In genomic region chr1:213416461-213417224, GRCh38 we compare ENCODE assay signal across 19 cellular contexts.
DNase-seq lines count a peak whose midpoint lies in the region; ATAC-seq and TF ChIP-seq lines count a peak whose summit lies in the region.
"Had no signal": no experiment of that assay in that cellular context is flagged by ENCODE, and none has a peak within 500 bp of the region (broad histone marks: within the 10 kb centered on the region; RNA-seq: fewer than 3 reads in every experiment).

No MANE protein-coding gene starts in this region.

- peak overlapping the region; percentile 84 for H3K18ac ChIP-seq in neuronal stem cell (ENCODE audit: low read length)

- H3K9ac ChIP-seq in neuronal stem cell (ENCODE audit: low read depth, low read length, poor library complexity) (no peak overlapping the region), smooth muscle cell (ENCODE audit: low read depth) (no peak overlapping the region)
- H3K9ac ChIP-seq: BLaER1 had no signal

- no peak overlapping the region for H2BK15ac ChIP-seq in neuronal stem cell (ENCODE audit: low read length)

- no peak for TF ChIP-seq POLR2A in esophagus muscularis mucosa (IDR thresholded peaks at IDR 0.05; ENCODE audit: low read depth)

- no peaks in the 10 kb centered on the region for H3F3A ChIP-seq in smooth muscle cell (ENCODE audit: low read depth)

- H3K79me1 ChIP-seq in neuronal stem cell (ENCODE audit: low read depth, low read length), result no peaks in the 10 kb centered on the region

- H4K91ac ChIP-seq in neuronal stem cell (ENCODE audit: low read depth, low read length, poor library complexity), result no peak overlapping the region

- H3K14ac ChIP-seq in neuronal stem cell (ENCODE audit: low read length), result no peak overlapping the region

- H3K79me2 ChIP-seq in smooth muscle cell (ENCODE audit: low read depth), result no peaks in the 10 kb centered on the region

- no peak for ATAC-seq in HG02798 (IDR thresholded peaks at IDR 0.05; ENCODE audit: poor library complexity, unreplicated experiment)
- ATAC-seq: GM12878, HCT116 had no signal

- H2AK5ac ChIP-seq in neuronal stem cell (ENCODE audit: low read depth, low read length), result peak overlapping the region; percentile 48

- no peaks in the 10 kb centered on the region for H3K9me3 ChIP-seq in esophagus muscularis mucosa
- H3K9me3 ChIP-seq in neuronal stem cell (replicated peaks in 1 of 2; ENCODE audit: control insufficient read depth in 2 of 2, insufficient read depth in 1 of 2, low read depth in 1 of 2, low read length in 2 of 2), result peaks cover 0 to 3% of the 10 kb centered on the region in 2 donors
- H3K9me3 ChIP-seq in smooth muscle cell (replicated peaks; ENCODE audit: low read depth), result no peaks in the 10 kb centered on the region
- H3K9me3 ChIP-seq: BLaER1 had no signal

- DNase-seq in HK-2 (ENCODE audit: unreplicated experiment) (peak; percentile 17), esophagus muscularis mucosa (ENCODE audit: extremely low spot score) (peak; percentile 82), neuronal stem cell (ENCODE audit: low spot score) (no peak), RKO (ENCODE audit: low spot score) (no peak), smooth muscle cell (lab: John Stamatoyannopoulos, UW; ENCODE audit: unreplicated experiment) (no peak), NCI-H526 treated with DMSO at 0.1 percent for 48 hours (lab: John Stamatoyannopoulos, UW) (no peak)
- DNase-seq: 8988T; Calu3; CD4-positive, alpha-beta memory T cell; DMS79 treated with DMSO at 0.1 percent for 48 hours; GOT3; H7; HFFc6; IMR-90 had no signal

- H3K4me1 ChIP-seq in esophagus muscularis mucosa (no peaks in the 10 kb centered on the region), neuronal stem cell (ENCODE audit: control insufficient read depth in 2 of 2, insufficient read depth in 1 of 2, low read depth in 1 of 2, low read length in 2 of 2) (no peaks in the 10 kb centered on the region), smooth muscle cell (ENCODE audit: low read depth) (no peaks in the 10 kb centered on the region)
- H3K4me1 ChIP-seq: BLaER1 had no signal

- H3K4me3 ChIP-seq in esophagus muscularis mucosa (no peak overlapping the region), neuronal stem cell (ENCODE audit: low read length in 2 of 2) (no peak overlapping the region), smooth muscle cell (no peak overlapping the region)
- H3K4me3 ChIP-seq: BLaER1, GM12878 had no signal

- TF ChIP-seq CTCF in esophagus muscularis mucosa (IDR thresholded peaks at IDR 0.05) (no peak), smooth muscle cell (IDR thresholded peaks at IDR 0.05; ENCODE audit: borderline replicate concordance, insufficient read depth, poor library complexity, severe bottlenecking) (no peak)

- H2AFZ ChIP-seq in neuronal stem cell (ENCODE audit: low read length) (no peak overlapping the region), smooth muscle cell (ENCODE audit: low read depth) (no peak overlapping the region)

- intact Hi-C loops in esophagus muscularis mucosa (cut with DNase I), result no loop called here

- H4K8ac ChIP-seq in neuronal stem cell (ENCODE audit: low read depth, low read length), result no peak overlapping the region

- no peak overlapping the region for H3K23ac ChIP-seq in neuronal stem cell (ENCODE audit: low read depth, low read length, poor library complexity)

- H4K20me1 ChIP-seq in smooth muscle cell (ENCODE audit: low read depth), result no peaks in the 10 kb centered on the region
- H4K20me1 ChIP-seq: BLaER1 had no signal

- H3K4ac ChIP-seq in neuronal stem cell (ENCODE audit: low read length), result no peak overlapping the region

- H3K36me3 ChIP-seq in esophagus muscularis mucosa (no peaks in the 10 kb centered on the region), neuronal stem cell (replicated peaks in 1 of 2; ENCODE audit: control insufficient read depth in 2 of 2, insufficient read depth in 2 of 2, low read length in 2 of 2) (no peaks in the 10 kb centered on the region), smooth muscle cell (ENCODE audit: low read depth) (no peaks in the 10 kb centered on the region)
- H3K36me3 ChIP-seq: BLaER1 had no signal

- H3K4me2 ChIP-seq in neuronal stem cell (ENCODE audit: insufficient read depth, low read length, poor library complexity, severe bottlenecking) (no peak overlapping the region), smooth muscle cell (no peak overlapping the region)
- H3K4me2 ChIP-seq: BLaER1 had no signal

- no peak overlapping the region for H2BK12ac ChIP-seq in neuronal stem cell (ENCODE audit: low read length)

- H2BK5ac ChIP-seq in neuronal stem cell (ENCODE audit: low read length), result peak overlapping the region; percentile 31

- H3K27ac ChIP-seq in esophagus muscularis mucosa (replicated peaks in 1 of 4) (no peak overlapping the region), neuronal stem cell (replicated peaks; ENCODE audit: low read length) (no peak overlapping the region), smooth muscle cell (ENCODE audit: low read depth) (no peak overlapping the region)
- H3K27ac ChIP-seq: BLaER1, HL-60 had no signal

- peak overlapping the region; percentile 88 for H2BK120ac ChIP-seq in neuronal stem cell (ENCODE audit: low read depth, low read length)

- no peaks in the 10 kb centered on the region for H3K27me3 ChIP-seq in esophagus muscularis mucosa
- peaks cover 0 to 4% (median 0%) of the 10 kb centered on the region in 3 experiments for H3K27me3 ChIP-seq in neuronal stem cell (ENCODE audit: control insufficient read depth in 3 of 3, insufficient read depth in 3 of 3, low read depth in 1 of 3, low read length in 3 of 3)
- H3K27me3 ChIP-seq in smooth muscle cell (ENCODE audit: low read depth), result no peaks in the 10 kb centered on the region
- H3K27me3 ChIP-seq: BLaER1 had no signal

- TF ChIP-seq EP300 in esophagus muscularis mucosa (IDR thresholded peaks at IDR 0.05), result no peak

- 88% methylated on average over 15 of the region's 17 CpGs for whole genome bisulfite sequencing in esophagus muscularis mucosa
- WGBS in neuronal stem cell (ENCODE audit: extremely low coverage in 2 of 2, insufficient read length in 2 of 2, insufficient replicate concordance in 1 of 2), 2 donors, result no CpG with 5 or more reads among the region's 17 CpGs
- 92% methylated on average over 17 of the region's 17 CpGs for WGBS in smooth muscle cell (ENCODE audit: low lambda C conversion rate)

Comparison
In these comparisons a context has a peak if more than half of its experiments do, and no peak if none do; other contexts are left out.
1. DNase-seq: peak in HK-2 (single experiment) and esophagus muscularis mucosa (single experiment); none in neuronal stem cell (single experiment), RKO (single experiment), smooth muscle cell (single experiment) and NCI-H526 treated with DMSO at 0.1 percent for 48 hours (single experiment).